In genomic region chr17:73098919-73099318, GRCh38 we compare ENCODE assay signal across 20 cellular contexts.
"Had no signal": no experiment of that assay in that cellular context is flagged by ENCODE, and none has a peak within 500 bp of the region (broad histone marks: within the 10 kb centered on the region; RNA-seq: fewer than 3 reads in every experiment).

No MANE protein-coding gene starts in this region.

- H3K36me3 Mint-ChIP-seq: activated naive CD8-positive, alpha-beta T cell treated with anti-CD3 and anti-CD28 coated beads, Interleukin-2, amount 10 ng/mL, durations not matched to agents 7 days and 5 days had no signal

- H3K4me3 Mint-ChIP-seq: activated CD8-positive, alpha-beta T cell treated with anti-CD3 and anti-CD28 coated beads, Interleukin-2, amount 10 ng/mL, durations not matched to agents 7 days and 5 days; activated naive CD8-positive, alpha-beta T cell treated with anti-CD3 and anti-CD28 coated beads, Interleukin-2, amount 10 ng/mL, durations not matched to agents 7 days and 5 days had no signal

- H3K4me1 Mint-ChIP-seq: activated naive CD8-positive, alpha-beta T cell treated with anti-CD3 and anti-CD28 coated beads, Interleukin-2, amount 10 ng/mL, durations not matched to agents 7 days and 5 days had no signal

- H3K9me3 Mint-ChIP-seq: activated naive CD8-positive, alpha-beta T cell treated with anti-CD3 and anti-CD28 coated beads, Interleukin-2, amount 10 ng/mL, durations not matched to agents 7 days and 5 days had no signal

- H3K27ac Mint-ChIP-seq: activated CD8-positive, alpha-beta T cell treated with anti-CD3 and anti-CD28 coated beads, Interleukin-2, amount 10 ng/mL, durations not matched to agents 7 days and 5 days; activated naive CD8-positive, alpha-beta T cell treated with anti-CD3 and anti-CD28 coated beads, Interleukin-2, amount 10 ng/mL, durations not matched to agents 7 days and 5 days had no signal

- ATAC-seq: activated CD8-positive, alpha-beta T cell treated with anti-CD3 and anti-CD28 coated beads, Interleukin-2, amount 10 ng/mL, durations not matched to agents 7 days and 5 days had no signal

- FAIRE-seq: K562 had no signal

- DNase-seq: activated CD4-positive, alpha-beta T cell treated with anti-CD3 and anti-CD28 coated beads for 48 hours; activated CD4-positive, alpha-beta T cell treated with anti-CD3 and anti-CD28 coated beads, Interleukin-2, amount 50 U/mL, for 4 hours; activated CD4-positive, CD25-positive, alpha-beta regulatory T cell treated with anti-CD3 and anti-CD28 coated beads, Interleukin-2, amount 50 U/mL, for 72 hours; activated CD8-positive, alpha-beta T cell treated with anti-CD3 and anti-CD28 coated beads, Interleukin-2, amount 10 ng/mL, durations not matched to agents 7 days and 5 days; activated naive CD4-positive, alpha-beta T cell treated with anti-CD3 and anti-CD28 coated beads, Interleukin-2, amount 50 U/mL, for 16 hours; activated naive CD8-positive, alpha-beta T cell treated with anti-CD3 and anti-CD28 coated beads, Interleukin-2, amount 10 ng/mL, durations not matched to agents 7 days and 5 days; activated T-cell treated with anti-CD3 and anti-CD28 coated beads, Interleukin-2, amount 50 U/mL, for 1 hour; anterior cingulate cortex; Karpas-422; MM.1S; NCI-H1105 treated with DMSO at 0.1 percent for 48 hours; NCI-H1436 treated with DMSO at 0.1 percent for 48 hours; NCI-H187; NCI-H2171; NCI-H226; NCI-H526; NCI-H82; SIG-M5; T-helper 1 cell had no signal
